18 cellular contexts compared by ENCODE assay signal in genomic region chr4:2809610-2810180, GRCh38. TPM values are rescaled to one million over a fixed set of nuclear protein-coding genes. Genes with fewer than 3 reads are reported as not detected.
DNase-seq lines count a peak whose midpoint lies in the region; ATAC-seq and TF ChIP-seq lines count a peak whose summit lies in the region.
"Had no signal": no experiment of that assay in that cellular context is flagged by ENCODE, and none has a peak within 500 bp of the region (broad histone marks: within the 10 kb centered on the region; RNA-seq: fewer than 3 reads in every experiment).

No MANE protein-coding gene starts in this region.

- DNase-seq in COR-L47 (lab: John Stamatoyannopoulos, UW), result peak; percentile 19
- DNase-seq in NCI-H146 (lab: John Stamatoyannopoulos, UW), result peak; percentile 82
- DNase-seq in central memory CD8-positive, alpha-beta T cell (ENCODE audit: low spot score in 2 of 2), result no peak
- DNase-seq in neural crest cell (ENCODE audit: low read depth, low spot score), result peak; percentile 66
- no peak for DNase-seq in chondrocyte (ENCODE audit: low spot score)
- no peak for DNase-seq in KBM-7
- no peak for DNase-seq in cerebellum (ENCODE audit: low spot score)
- DNase-seq: activated CD4-positive, alpha-beta T cell treated with anti-CD3 and anti-CD28 coated beads, Interleukin-2, amount 10 ng/mL, durations not matched to agents 7 days and 5 days; gastrocnemius medialis; NCI-H1048; NCI-H226; SJCRH30; stimulated activated CD4-positive, alpha-beta T cell treated with anti-CD3 and anti-CD28 coated beads, Interleukin-2, amount 100 ng/mL, for 48 hours; T-helper 9 cell had no signal

- H3K9me3 Mint-ChIP-seq in central memory CD8-positive, alpha-beta T cell, result no peaks in the 10 kb centered on the region
- H3K9me3 Mint-ChIP-seq in neural crest cell, result no peaks in the 10 kb centered on the region
- no peaks in the 10 kb centered on the region for H3K9me3 Mint-ChIP-seq in chondrocyte (ENCODE audit: low read depth)
- H3K9me3 Mint-ChIP-seq: activated CD4-positive, alpha-beta T cell treated with anti-CD3 and anti-CD28 coated beads, Interleukin-2, amount 10 ng/mL, durations not matched to agents 7 days and 5 days; GM23338; IgD-negative memory B cell had no signal

- H3K27ac Mint-ChIP-seq in central memory CD8-positive, alpha-beta T cell (ENCODE audit: low read depth), result peak overlapping the region; percentile 55
- no peak overlapping the region for H3K27ac Mint-ChIP-seq in neural crest cell (ENCODE audit: unreplicated experiment)
- no peak overlapping the region for H3K27ac Mint-ChIP-seq in chondrocyte (ENCODE audit: unreplicated experiment)
- H3K27ac Mint-ChIP-seq: GM23338 had no signal

- no peak for ATAC-seq in central memory CD8-positive, alpha-beta T cell (replicated peaks; ENCODE audit: extremely low read depth, poor library complexity, severe bottlenecking)
- no peak for ATAC-seq in HG03045 (IDR thresholded peaks at IDR 0.05; ENCODE audit: unreplicated experiment)
- ATAC-seq: gastrocnemius medialis, GM23338, sciatic nerve had no signal

- H3K27me3 Mint-ChIP-seq in central memory CD8-positive, alpha-beta T cell, result no peaks in the 10 kb centered on the region
- H3K27me3 Mint-ChIP-seq in neural crest cell (ENCODE audit: low read depth) (no peaks in the 10 kb centered on the region), chondrocyte (ENCODE audit: low read depth) (no peaks in the 10 kb centered on the region)
- H3K27me3 Mint-ChIP-seq: activated CD4-positive, alpha-beta T cell treated with anti-CD3 and anti-CD28 coated beads, Interleukin-2, amount 10 ng/mL, durations not matched to agents 7 days and 5 days had no signal

- no peak overlapping the region for H3K4me3 Mint-ChIP-seq in central memory CD8-positive, alpha-beta T cell
- H3K4me3 Mint-ChIP-seq in neural crest cell (peak overlapping the region; percentile 32), chondrocyte (ENCODE audit: unreplicated experiment) (no peak overlapping the region)
- H3K4me3 Mint-ChIP-seq: activated CD4-positive, alpha-beta T cell treated with anti-CD3 and anti-CD28 coated beads, Interleukin-2, amount 10 ng/mL, durations not matched to agents 7 days and 5 days; GM23338; IgD-negative memory B cell had no signal

- H3K4me1 Mint-ChIP-seq in central memory CD8-positive, alpha-beta T cell, result peaks cover 43% of the 10 kb centered on the region
- peaks cover 33% of the 10 kb centered on the region for H3K4me1 Mint-ChIP-seq in neural crest cell
- peaks cover 50% of the 10 kb centered on the region for H3K4me1 Mint-ChIP-seq in chondrocyte (ENCODE audit: low read depth)

- no peak for TF ChIP-seq CTCF in neural crest cell (conservative IDR thresholded peaks at IDR 0.05)
- TF ChIP-seq CTCF in chondrocyte (IDR thresholded peaks at IDR 0.05), result no peak

- in situ Hi-C loops in KBM-7 (cut with MboI; ENCODE audit: low pct_unique_long_range_greater_than_20kb, low sequenced_read_pairs), result no loop called here

- H3K36me3 Mint-ChIP-seq in central memory CD8-positive, alpha-beta T cell (ENCODE audit: insufficient read depth), result peaks cover 10% of the 10 kb centered on the region
- H3K36me3 Mint-ChIP-seq in neural crest cell (ENCODE audit: low read depth) (no peaks in the 10 kb centered on the region), chondrocyte (ENCODE audit: low read depth) (peaks cover 5% of the 10 kb centered on the region)

RNA-seq across cellular contexts. Expression of gene SH3BP2, which starts 16.8 kb away (rescaled TPM):
- total RNA-seq in neural crest cell (34.8 and 39.1 TPM in 2 replicates), chondrocyte (50.1 to 63.1 TPM (median 59.8 TPM) in 3 replicates), cerebellum (31.2 TPM)

RNA-seq across cellular contexts. Expression of gene ADD1, which starts 33.9 kb away (rescaled TPM):
- total RNA-seq in neural crest cell (230 and 236 TPM in 2 replicates), chondrocyte (240 to 269 TPM (median 256 TPM) in 3 replicates), cerebellum (201 TPM)

RNA-seq across cellular contexts. Expression of gene TNIP2, which starts 53.6 kb away (rescaled TPM):
- total RNA-seq in neural crest cell (25.1 and 26.2 TPM in 2 replicates), chondrocyte (23.3 to 30.7 TPM (median 29.0 TPM) in 3 replicates), cerebellum (6.8 TPM)

Comparison
In these comparisons a context has a peak if more than half of its experiments do, and no peak if none do; other contexts are left out.
1. DNase-seq: peak in COR-L47 (single experiment), NCI-H146 (single experiment) and neural crest cell (single experiment); none in central memory CD8-positive, alpha-beta T cell (0 of 2), chondrocyte (single experiment), KBM-7 (single experiment) and cerebellum (single experiment).